ENCODE assay signal across 14 cellular contexts in genomic region chr3:68919000-68919399, GRCh38. TPM values are rescaled to one million over a fixed set of nuclear protein-coding genes. Genes with fewer than 3 reads are reported as not detected.
DNase-seq lines count a peak whose midpoint lies in the region; ATAC-seq, FAIRE-seq and TF ChIP-seq lines count a peak whose summit lies in the region.
"Had no signal": no experiment of that assay in that cellular context is flagged by ENCODE, and none has a peak within 500 bp of the region (broad histone marks: within the 10 kb centered on the region; RNA-seq: fewer than 3 reads in every experiment).

No MANE protein-coding gene starts in this region.

- TF ChIP-seq CTCF in endothelial cell of umbilical vein (IDR thresholded peaks at IDR 0.05; ENCODE audit: extremely low read depth in 1 of 2, insufficient read depth in 1 of 2, low read depth in 1 of 2, low read length in 2 of 2) (no peak), nephron progenitor cell (IDR thresholded peaks at IDR 0.05) (no peak)

- no peak overlapping the region for H3K9ac ChIP-seq in GM23248
- no peak overlapping the region for H3K9ac ChIP-seq in NT2/D1 (ENCODE audit: insufficient read length, low read depth)
- H3K9ac ChIP-seq in endothelial cell of umbilical vein (replicated peaks; ENCODE audit: extremely low read depth, insufficient read depth, low read length), result no peak overlapping the region

- H3K9me3 ChIP-seq in GM23248 (ENCODE audit: low read depth) (no peaks in the 10 kb centered on the region), NT2/D1 (ENCODE audit: insufficient read depth, low read length) (no peaks in the 10 kb centered on the region), endothelial cell of umbilical vein (replicated peaks; ENCODE audit: control insufficient read depth, insufficient read depth, low read length) (no peaks in the 10 kb centered on the region)
- H3K9me3 ChIP-seq: body of pancreas, left ventricle myocardium inferior, MG63 had no signal

- H3K4me2 ChIP-seq in GM23248 (ENCODE audit: unreplicated experiment), result no peak overlapping the region
- H3K4me2 ChIP-seq in endothelial cell of umbilical vein (ENCODE audit: insufficient read depth, low read length), result no peak overlapping the region

- H3K4me1 ChIP-seq in GM23248 (ENCODE audit: insufficient read depth) (no peaks in the 10 kb centered on the region), NT2/D1 (ENCODE audit: insufficient read depth, insufficient read length) (no peaks in the 10 kb centered on the region), endothelial cell of umbilical vein (ENCODE audit: control insufficient read depth, extremely low read depth, insufficient read depth, low read length) (no peaks in the 10 kb centered on the region)
- H3K4me1 ChIP-seq: body of pancreas, left ventricle myocardium inferior had no signal

- H3K9me1 ChIP-seq in endothelial cell of umbilical vein (replicated peaks; ENCODE audit: control insufficient read depth, extremely low read depth, insufficient read depth, low read length), result no peaks in the 10 kb centered on the region

- H3K36me3 Mint-ChIP-seq in nephron progenitor cell (ENCODE audit: low read depth), result no peaks in the 10 kb centered on the region

- CTCF ChIA-PET in endothelial cell of umbilical vein (lab: Charles Lee), result interaction anchor here (0.5 to 1.0 kb wide), 3 partner anchors 25 to 1805 kb away, joined by 3 to 6 read pairs (median 3); no protein-coding TSS in a partner anchor

- H3K4me1 Mint-ChIP-seq in nephron progenitor cell, result peaks cover 18% of the 10 kb centered on the region
- H3K4me1 Mint-ChIP-seq: stimulated activated naive CD8-positive, alpha-beta T cell treated with anti-CD3 and anti-CD28 coated beads, Interleukin-15, amount 100 ng/mL, for 72 hours had no signal

- no peaks in the 10 kb centered on the region for H3K36me3 ChIP-seq in GM23248 (ENCODE audit: low read depth)
- no peaks in the 10 kb centered on the region for H3K36me3 ChIP-seq in NT2/D1 (ENCODE audit: insufficient read depth, insufficient read length, low read length)
- no peaks in the 10 kb centered on the region for H3K36me3 ChIP-seq in endothelial cell of umbilical vein (ENCODE audit: control insufficient read depth in 2 of 2, extremely low read depth in 1 of 2, insufficient read depth in 2 of 2, low read length in 2 of 2)
- H3K36me3 ChIP-seq: left ventricle myocardium inferior, MG63 had no signal

- BruUV-seq in endothelial cell of umbilical vein (replicated peaks; lab: Mats Ljungman, UMichigan), result no TSS peak

- DNase-seq in GM23248 (peak; percentile 42), NT2/D1 (ENCODE audit: low read depth, low spot score) (peak; percentile 66), endothelial cell of umbilical vein (ENCODE audit: low read depth, low spot score) (peak; percentile 21), nephron progenitor cell (peak; percentile 57), NCI-H2171 treated with DMSO at 0.1 percent for 48 hours (lab: John Stamatoyannopoulos, UW) (no peak), NCI-H2196 (lab: John Stamatoyannopoulos, UW; ENCODE audit: unreplicated experiment) (no peak)
- DNase-seq: activated T-cell treated with anti-CD3 and anti-CD28 coated beads, Interleukin-2, amount 50 U/mL, for 24 hours; body of pancreas; left ventricle myocardium inferior; MG63; stimulated activated CD4-positive, alpha-beta T cell treated with anti-CD3 and anti-CD28 coated beads, Interleukin-4, amount 100 ng/mL, for 4 hours; stimulated activated naive CD8-positive, alpha-beta T cell treated with anti-CD3 and anti-CD28 coated beads, Interleukin-15, amount 100 ng/mL, for 72 hours had no signal

- H3F3A ChIP-seq in GM23248 (ENCODE audit: insufficient read depth), result no peaks in the 10 kb centered on the region

- no peak overlapping the region for H3K27ac Mint-ChIP-seq in nephron progenitor cell
- H3K27ac Mint-ChIP-seq: activated T-cell treated with anti-CD3 and anti-CD28 coated beads, Interleukin-2, amount 50 U/mL, for 24 hours; stimulated activated naive CD8-positive, alpha-beta T cell treated with anti-CD3 and anti-CD28 coated beads, Interleukin-15, amount 100 ng/mL, for 72 hours had no signal

- POLR2A ChIA-PET in endothelial cell of umbilical vein (lab: Charles Lee), result no interaction called here

- H3K27ac ChIP-seq in GM23248 (no peak overlapping the region), endothelial cell of umbilical vein (ENCODE audit: insufficient read depth, low read depth, low read length) (no peak overlapping the region)
- H3K27ac ChIP-seq: body of pancreas, left ventricle myocardium inferior had no signal

- H3K9me2 ChIP-seq in GM23248 (ENCODE audit: insufficient read depth), result no peaks in the 10 kb centered on the region

- H3K4me3 ChIP-seq in GM23248, result no peak overlapping the region
- no peak overlapping the region for H3K4me3 ChIP-seq in NT2/D1 (ENCODE audit: insufficient read length, low read depth)
- no peak overlapping the region for H3K4me3 ChIP-seq in endothelial cell of umbilical vein (replicated peaks in 1 of 3; ENCODE audit: insufficient read depth in 1 of 3, low read depth in 1 of 3, low read length in 3 of 3)
- H3K4me3 ChIP-seq: body of pancreas, left ventricle myocardium inferior, MG63 had no signal

- ATAC-seq in HG02870 (IDR thresholded peaks at IDR 0.05; ENCODE audit: unreplicated experiment), result no peak
- no peak for ATAC-seq in HG02610 (IDR thresholded peaks at IDR 0.05; ENCODE audit: unreplicated experiment)
- ATAC-seq: body of pancreas; stimulated activated naive CD8-positive, alpha-beta T cell treated with anti-CD3 and anti-CD28 coated beads, Interleukin-15, amount 100 ng/mL, for 72 hours had no signal

- H3K27me3 Mint-ChIP-seq in nephron progenitor cell (ENCODE audit: low read depth, poor library complexity), result peaks cover 21% of the 10 kb centered on the region

- no peak for TF ChIP-seq POLR2A in endothelial cell of umbilical vein (IDR thresholded peaks at IDR 0.05; ENCODE audit: low read depth, low read length)

- H4K20me1 ChIP-seq in GM23248 (ENCODE audit: insufficient read depth), result no peaks in the 10 kb centered on the region
- H4K20me1 ChIP-seq in endothelial cell of umbilical vein (replicated peaks; ENCODE audit: control insufficient read depth, extremely low read depth, insufficient read depth, low read length), result no peaks in the 10 kb centered on the region

- WGBS in GM23248 (ENCODE audit: low coverage in 1 of 2, low lambda C conversion rate in 2 of 2, missing lambda C conversion rate in 2 of 2), 2 experiments, result 2 to 3% methylated on average over 4 of the region's 4 CpGs

- dilution Hi-C loops in endothelial cell of umbilical vein (cut with MboI; ENCODE audit: extremely low pct_ligation_motif_present, low sequenced_read_pairs), result no loop called here

- 0 out of 2 replicates have a peak, but pooled peaks cover 4% of the 10 kb centered on the region for H3K27me3 ChIP-seq in GM23248 (replicated peaks; ENCODE audit: insufficient read depth)
- no peaks in the 10 kb centered on the region for H3K27me3 ChIP-seq in NT2/D1 (ENCODE audit: insufficient read depth, insufficient read length)
- H3K27me3 ChIP-seq in endothelial cell of umbilical vein (ENCODE audit: control insufficient read depth in 2 of 2, insufficient read depth in 2 of 2, low read length in 2 of 2), result no peaks in the 10 kb centered on the region
- H3K27me3 ChIP-seq: body of pancreas had no signal

- in situ Hi-C loops in GM23248 (cut with MboI), result no loop called here

- intact Hi-C loops in endothelial cell of umbilical vein (cut with micrococcal nuclease), result no loop called here

- H3K4me3 Mint-ChIP-seq in nephron progenitor cell, result no peak overlapping the region
- H3K4me3 Mint-ChIP-seq: activated T-cell treated with anti-CD3 and anti-CD28 coated beads, Interleukin-2, amount 50 U/mL, for 24 hours; stimulated activated naive CD8-positive, alpha-beta T cell treated with anti-CD3 and anti-CD28 coated beads, Interleukin-15, amount 100 ng/mL, for 72 hours had no signal

- no peaks in the 10 kb centered on the region for H3K79me2 ChIP-seq in GM23248 (ENCODE audit: insufficient read depth)
- H3K79me2 ChIP-seq in endothelial cell of umbilical vein (ENCODE audit: control insufficient read depth, insufficient read depth, low read length), result no peaks in the 10 kb centered on the region

- H2AFZ ChIP-seq in GM23248, result no peak overlapping the region
- H2AFZ ChIP-seq in endothelial cell of umbilical vein (ENCODE audit: low read depth, low read length), result no peak overlapping the region

- peak; percentile 68 for FAIRE-seq in endothelial cell of umbilical vein (lab: Jason Lieb, UNC)

- H3K9me3 Mint-ChIP-seq in nephron progenitor cell, result no peaks in the 10 kb centered on the region
- H3K9me3 Mint-ChIP-seq: activated T-cell treated with anti-CD3 and anti-CD28 coated beads, Interleukin-2, amount 50 U/mL, for 24 hours; stimulated activated naive CD8-positive, alpha-beta T cell treated with anti-CD3 and anti-CD28 coated beads, Interleukin-15, amount 100 ng/mL, for 72 hours had no signal

TF ChIP-seq in endothelial cell of umbilical vein, 7 proteins besides CTCF, POLR2A, EP300 and RAD21:
- TF ChIP-seq FOS (IDR thresholded peaks at IDR 0.05; ENCODE audit: borderline replicate concordance, insufficient read depth, low read length), result no peak
- TF ChIP-seq POLR2AphosphoS5 (IDR thresholded peaks at IDR 0.05; ENCODE audit: insufficient read depth, low read depth, low read length), result no peak
- TF ChIP-seq MAX (IDR thresholded peaks at IDR 0.05; ENCODE audit: insufficient read depth, insufficient read length), result no peak
- no peak for TF ChIP-seq MYC (IDR thresholded peaks at IDR 0.05; ENCODE audit: low read depth, low read length)
- TF ChIP-seq JUN (IDR thresholded peaks at IDR 0.05; ENCODE audit: borderline replicate concordance, insufficient read depth, insufficient read length, low read depth), result no peak
- no peak for TF ChIP-seq GATA2 (IDR thresholded peaks at IDR 0.05; ENCODE audit: insufficient read depth, insufficient read length, low read depth, low read length)
- TF ChIP-seq EZH2 (IDR thresholded peaks at IDR 0.05; ENCODE audit: borderline replicate concordance, low read depth, low read length, severe bottlenecking), result no peak

RNA-seq across cellular contexts. Expression of gene TAFA4, which starts 13.3 kb away (rescaled TPM):
- not detected in 2 replicates for total RNA-seq in GM23248 (2014; rRNA removed; shearing (Covaris generic))
- polyA plus RNA-seq in GM23248 (2016; fragmentation: Nextera tagmentation; extraction: Ambion mirVana), result not detected in 2 replicates
- not detected in 2 replicates for total RNA-seq in endothelial cell of umbilical vein
- 0.06 TPM in 1 of 2 replicates, not detected in the other for polyA plus RNA-seq in endothelial cell of umbilical vein
- not detected in 2 replicates for polyA plus RNA-seq in endothelial cell of umbilical vein (2011; cell fraction: cytosol; rRNA removed)
- not detected in 2 replicates for polyA plus RNA-seq in endothelial cell of umbilical vein (2011; cell fraction: nucleus; rRNA removed)
- polyA plus RNA-seq in endothelial cell of umbilical vein (2012), result not detected in 2 replicates
- polyA minus RNA-seq in endothelial cell of umbilical vein, result not detected in 2 replicates
- polyA minus RNA-seq in endothelial cell of umbilical vein (2011; cell fraction: cytosol; rRNA and poly(A)+ RNA removed), result not detected
- polyA minus RNA-seq in endothelial cell of umbilical vein (2011; cell fraction: nucleus; rRNA and poly(A)+ RNA removed), result not detected in 2 replicates
- total RNA-seq: left ventricle myocardium inferior had no signal

Comparison
In these comparisons a context has a peak if more than half of its experiments do, and no peak if none do; other contexts are left out.
1. DNase-seq: peak in GM23248 (single experiment), NT2/D1 (single experiment), endothelial cell of umbilical vein (single experiment) and nephron progenitor cell (single experiment); none in NCI-H2171 treated with DMSO at 0.1 percent for 48 hours (single experiment) and NCI-H2196 (single experiment).